Comparison of ENCODE assay signal across 2 cellular contexts in the genomic region with DNA sequence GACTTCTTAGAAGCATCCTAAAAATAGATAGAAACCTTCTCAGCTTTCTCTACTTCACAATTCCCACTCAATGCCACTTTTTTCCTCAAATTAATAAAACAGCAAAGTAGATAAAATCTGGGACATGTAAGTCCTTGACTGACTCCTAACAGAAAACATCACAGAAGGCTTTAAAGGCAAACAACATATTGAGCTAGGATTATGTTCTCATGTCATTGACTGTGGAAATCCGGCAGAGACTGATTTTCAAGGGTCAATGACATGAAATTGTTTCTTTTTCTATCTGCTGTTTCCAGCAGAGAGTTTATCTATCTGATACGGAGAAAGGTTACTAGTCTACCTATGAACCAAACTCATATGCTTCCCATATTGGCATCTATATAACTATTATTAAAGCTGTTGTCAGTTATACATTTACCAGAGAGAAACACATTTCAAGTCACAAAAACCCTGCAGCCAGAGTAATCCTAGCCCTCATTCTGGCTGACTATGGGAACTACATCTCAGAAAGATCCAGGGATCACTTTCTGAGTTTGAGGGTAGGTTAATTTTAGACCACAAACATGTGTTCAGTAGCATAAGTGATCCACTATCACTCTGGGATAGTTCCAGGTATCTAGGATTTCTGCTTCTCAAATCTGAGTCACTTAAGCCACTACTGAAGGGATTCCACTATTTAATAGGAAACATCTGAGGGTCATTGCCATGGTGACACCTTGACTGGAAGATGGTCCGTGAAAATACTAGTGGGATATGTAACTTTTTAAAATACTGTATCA.
TF ChIP-seq lines count a peak whose summit lies in the region.

No MANE protein-coding gene starts in this region.

TF ChIP-seq in HCT116, 20 proteins besides CTCF, POLR2A, EP300 and RAD21:
- TF ChIP-seq CEBPB (IDR thresholded peaks at IDR 0.05; ENCODE audit: low read depth): no peak
- no peak for TF ChIP-seq SIN3A (IDR thresholded peaks at IDR 0.05; ENCODE audit: low read depth)
- TF ChIP-seq EGR1 (IDR thresholded peaks at IDR 0.05; ENCODE audit: low read depth): no peak
- no peak for TF ChIP-seq YY1 (IDR thresholded peaks at IDR 0.05; ENCODE audit: extremely low read depth, insufficient replicate concordance, low read depth, low read length)
- no peak for TF ChIP-seq ELF1 (IDR thresholded peaks at IDR 0.05; ENCODE audit: borderline replicate concordance, low read depth)
- no peak for TF ChIP-seq MAX (IDR thresholded peaks at IDR 0.05)
- TF ChIP-seq, protein P1, sequence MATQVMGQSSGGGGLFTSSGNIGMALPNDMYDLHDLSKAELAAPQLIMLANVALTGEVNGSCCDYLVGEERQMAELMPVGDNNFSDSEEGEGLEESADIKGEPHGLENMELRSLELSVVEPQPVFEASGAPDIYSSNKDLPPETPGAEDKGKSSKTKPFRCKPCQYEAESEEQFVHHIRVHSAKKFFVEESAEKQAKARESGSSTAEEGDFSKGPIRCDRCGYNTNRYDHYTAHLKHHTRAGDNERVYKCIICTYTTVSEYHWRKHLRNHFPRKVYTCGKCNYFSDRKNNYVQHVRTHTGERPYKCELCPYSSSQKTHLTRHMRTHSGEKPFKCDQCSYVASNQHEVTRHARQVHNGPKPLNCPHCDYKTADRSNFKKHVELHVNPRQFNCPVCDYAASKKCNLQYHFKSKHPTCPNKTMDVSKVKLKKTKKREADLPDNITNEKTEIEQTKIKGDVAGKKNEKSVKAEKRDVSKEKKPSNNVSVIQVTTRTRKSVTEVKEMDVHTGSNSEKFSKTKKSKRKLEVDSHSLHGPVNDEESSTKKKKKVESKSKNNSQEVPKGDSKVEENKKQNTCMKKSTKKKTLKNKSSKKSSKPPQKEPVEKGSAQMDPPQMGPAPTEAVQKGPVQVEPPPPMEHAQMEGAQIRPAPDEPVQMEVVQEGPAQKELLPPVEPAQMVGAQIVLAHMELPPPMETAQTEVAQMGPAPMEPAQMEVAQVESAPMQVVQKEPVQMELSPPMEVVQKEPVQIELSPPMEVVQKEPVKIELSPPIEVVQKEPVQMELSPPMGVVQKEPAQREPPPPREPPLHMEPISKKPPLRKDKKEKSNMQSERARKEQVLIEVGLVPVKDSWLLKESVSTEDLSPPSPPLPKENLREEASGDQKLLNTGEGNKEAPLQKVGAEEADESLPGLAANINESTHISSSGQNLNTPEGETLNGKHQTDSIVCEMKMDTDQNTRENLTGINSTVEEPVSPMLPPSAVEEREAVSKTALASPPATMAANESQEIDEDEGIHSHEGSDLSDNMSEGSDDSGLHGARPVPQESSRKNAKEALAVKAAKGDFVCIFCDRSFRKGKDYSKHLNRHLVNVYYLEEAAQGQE (IDR thresholded peaks at IDR 0.05; ENCODE audit: low read depth): no peak
- no peak for TF ChIP-seq SRF (IDR thresholded peaks at IDR 0.05; ENCODE audit: low read depth)
- TF ChIP-seq CBX3 (IDR thresholded peaks at IDR 0.05; ENCODE audit: low read depth): no peak
- TF ChIP-seq EZH2 (IDR thresholded peaks at IDR 0.05): no peak
- TF ChIP-seq FOSL1 (IDR thresholded peaks at IDR 0.05; ENCODE audit: low read depth): no peak
- no peak for TF ChIP-seq ZNF274 (IDR thresholded peaks at IDR 0.05; ENCODE audit: low read depth, low read length)
- no peak for TF ChIP-seq JUND (IDR thresholded peaks at IDR 0.05)
- TF ChIP-seq ZFX (IDR thresholded peaks at IDR 0.05): no peak

TF ChIP-seq in HepG2, 621 proteins besides CTCF, POLR2A, EP300 and RAD21:
- TF ChIP-seq ZNF256 (CRISPR knock-in tag; conservative IDR thresholded peaks at IDR 0.05) (no peak), ZNF260 (CRISPR knock-in tag; IDR thresholded peaks at IDR 0.05; ENCODE audit: borderline replicate concordance, low read depth) (no peak), NR2F2 (IDR thresholded peaks at IDR 0.05; ENCODE audit: borderline replicate concordance, low read depth) (no peak), ATRX (CRISPR knock-in tag; IDR thresholded peaks at IDR 0.05; ENCODE audit: borderline replicate concordance) (no peak), PHB2 (IDR thresholded peaks at IDR 0.05; ENCODE audit: partially characterized antibody) (no peak), ZFP37 (CRISPR knock-in tag; IDR thresholded peaks at IDR 0.05; ENCODE audit: borderline replicate concordance) (no peak), ZNF263 (CRISPR knock-in tag; IDR thresholded peaks at IDR 0.05) (no peak), WIZ (CRISPR knock-in tag; IDR thresholded peaks at IDR 0.05) (no peak), CBX5 (CRISPR knock-in tag; IDR thresholded peaks at IDR 0.05; ENCODE audit: borderline replicate concordance) (no peak), NR2F1 (CRISPR knock-in tag; IDR thresholded peaks at IDR 0.05) (no peak), NFE2 (CRISPR knock-in tag; IDR thresholded peaks at IDR 0.05) (no peak), MED8 (CRISPR knock-in tag; IDR thresholded peaks at IDR 0.05; ENCODE audit: insufficient replicate concordance) (no peak), NFE2L1 (CRISPR knock-in tag; IDR thresholded peaks at IDR 0.05; ENCODE audit: borderline replicate concordance) (no peak), MAZ (IDR thresholded peaks at IDR 0.05; ENCODE audit: borderline replicate concordance, low read depth, low read length) (no peak), MAZ (CRISPR knock-in tag; IDR thresholded peaks at IDR 0.05; ENCODE audit: low read depth) (no peak), SRY (CRISPR knock-in tag; IDR thresholded peaks at IDR 0.05) (no peak), ZIK1 (CRISPR knock-in tag; IDR thresholded peaks at IDR 0.05; ENCODE audit: borderline replicate concordance, low read depth) (no peak), GATA4 (IDR thresholded peaks at IDR 0.05; ENCODE audit: borderline replicate concordance, low read depth) (no peak), ZNF33A (CRISPR knock-in tag; IDR thresholded peaks at IDR 0.05; ENCODE audit: borderline replicate concordance) (no peak)
- TF ChIP-seq, protein P2, sequence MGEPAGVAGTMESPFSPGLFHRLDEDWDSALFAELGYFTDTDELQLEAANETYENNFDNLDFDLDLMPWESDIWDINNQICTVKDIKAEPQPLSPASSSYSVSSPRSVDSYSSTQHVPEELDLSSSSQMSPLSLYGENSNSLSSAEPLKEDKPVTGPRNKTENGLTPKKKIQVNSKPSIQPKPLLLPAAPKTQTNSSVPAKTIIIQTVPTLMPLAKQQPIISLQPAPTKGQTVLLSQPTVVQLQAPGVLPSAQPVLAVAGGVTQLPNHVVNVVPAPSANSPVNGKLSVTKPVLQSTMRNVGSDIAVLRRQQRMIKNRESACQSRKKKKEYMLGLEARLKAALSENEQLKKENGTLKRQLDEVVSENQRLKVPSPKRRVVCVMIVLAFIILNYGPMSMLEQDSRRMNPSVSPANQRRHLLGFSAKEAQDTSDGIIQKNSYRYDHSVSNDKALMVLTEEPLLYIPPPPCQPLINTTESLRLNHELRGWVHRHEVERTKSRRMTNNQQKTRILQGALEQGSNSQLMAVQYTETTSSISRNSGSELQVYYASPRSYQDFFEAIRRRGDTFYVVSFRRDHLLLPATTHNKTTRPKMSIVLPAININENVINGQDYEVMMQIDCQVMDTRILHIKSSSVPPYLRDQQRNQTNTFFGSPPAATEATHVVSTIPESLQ (CRISPR knock-in tag; conservative IDR thresholded peaks at IDR 0.05): no peak
TF ChIP-seq in HepG2: peak in this region for 0.
